In genomic region chr3:74897006-74897405, GRCh38 we compare ENCODE assay signal across 13 cellular contexts.
DNase-seq lines count a peak whose midpoint lies in the region; ATAC-seq and TF ChIP-seq lines count a peak whose summit lies in the region.
"Had no signal": no experiment of that assay in that cellular context is flagged by ENCODE, and none has a peak within 500 bp of the region (broad histone marks: within the 10 kb centered on the region; RNA-seq: fewer than 3 reads in every experiment).

No MANE protein-coding gene starts in this region.

- H3K4me1 ChIP-seq in prostate gland (replicated peaks): no peaks in the 10 kb centered on the region
- H3K4me1 ChIP-seq: heart right ventricle, upper lobe of left lung had no signal

- H3K27me3 ChIP-seq in prostate gland (replicated peaks; ENCODE audit: insufficient read depth): no peaks in the 10 kb centered on the region
- H3K27me3 ChIP-seq: heart right ventricle, upper lobe of left lung had no signal

- no peaks in the 10 kb centered on the region for H3K36me3 ChIP-seq in prostate gland
- H3K36me3 ChIP-seq: heart right ventricle, upper lobe of left lung had no signal

- H3K9me3 Mint-ChIP-seq in endothelial cell (ENCODE audit: unreplicated experiment): no peaks in the 10 kb centered on the region

- no peaks in the 10 kb centered on the region for H3K36me3 Mint-ChIP-seq in endothelial cell (ENCODE audit: low read depth, unreplicated experiment)

- no peak overlapping the region for H3K27ac ChIP-seq in prostate gland
- H3K27ac ChIP-seq: heart right ventricle, upper lobe of left lung had no signal

- TF ChIP-seq CTCF in endothelial cell (IDR thresholded peaks at IDR 0.05; ENCODE audit: unreplicated experiment) (peak; percentile 73), retinal pigment epithelial cell (conservative IDR thresholded peaks at IDR 0.05; ENCODE audit: low read depth, low read length) (peak; percentile 27), prostate gland (IDR thresholded peaks at IDR 0.05) (no peak)

- no peaks in the 10 kb centered on the region for H3K4me1 Mint-ChIP-seq in endothelial cell (ENCODE audit: unreplicated experiment)

- no peak overlapping the region for H3K27ac Mint-ChIP-seq in endothelial cell (ENCODE audit: unreplicated experiment)

- H3K27me3 Mint-ChIP-seq in endothelial cell (ENCODE audit: unreplicated experiment): no peaks in the 10 kb centered on the region

- H3K9me3 ChIP-seq in prostate gland: no peaks in the 10 kb centered on the region
- H3K9me3 ChIP-seq: heart right ventricle, upper lobe of left lung had no signal

- 78% methylated on average over 2 of the region's 2 CpGs for WGBS in prostate gland

- intact Hi-C loops in prostate gland (cut with DNase I): no loop called here

- H3K4me3 Mint-ChIP-seq in endothelial cell (ENCODE audit: unreplicated experiment): no peak overlapping the region

- peak; percentile 43 for DNase-seq in DMS53 (lab: John Stamatoyannopoulos, UW)
- no peak for DNase-seq in DMS53 treated with DMSO at 0.1 percent for 48 hours (lab: John Stamatoyannopoulos, UW; ENCODE audit: unreplicated experiment)
- peak; percentile 30 for DNase-seq in NCI-H748 treated with DMSO at 0.1 percent for 48 hours (lab: John Stamatoyannopoulos, UW)
- DNase-seq in endothelial cell (ENCODE audit: low spot score): peak; percentile 6
- no peak for DNase-seq in retinal pigment epithelial cell (ENCODE audit: low read depth)
- DNase-seq in NOMO-1 treated with dmso at 0.1 percent for 144 hours (lab: John Stamatoyannopoulos, UW; ENCODE audit: unreplicated experiment): no peak
- DNase-seq in prostate gland (ENCODE audit: low spot score): no peak
- DNase-seq: activated effector memory CD4-positive, alpha-beta T cell treated with Interleukin-2 at 50 U/mL for 16 hours; heart right ventricle; NCI-H1930; RPMI8226; upper lobe of left lung had no signal

- H3K4me3 ChIP-seq in retinal pigment epithelial cell (ENCODE audit: low read length) (no peak overlapping the region), prostate gland (no peak overlapping the region)
- H3K4me3 ChIP-seq: heart right ventricle, upper lobe of left lung had no signal

- ATAC-seq in HG02642 (IDR thresholded peaks at IDR 0.05; ENCODE audit: poor library complexity, unreplicated experiment): no peak
- ATAC-seq: heart right ventricle had no signal

- TF ChIP-seq POLR2A in prostate gland (IDR thresholded peaks at IDR 0.05): no peak

Comparison
In these comparisons a context has a peak if more than half of its experiments do, and no peak if none do; other contexts are left out.
1. DNase-seq: peak in DMS53 (single experiment), NCI-H748 treated with DMSO at 0.1 percent for 48 hours (single experiment) and endothelial cell (single experiment); none in DMS53 treated with DMSO at 0.1 percent for 48 hours (single experiment), retinal pigment epithelial cell (single experiment), NOMO-1 treated with dmso at 0.1 percent for 144 hours (single experiment) and prostate gland (single experiment).
2. CTCF ChIP-seq: peak in endothelial cell (single experiment) and retinal pigment epithelial cell (single experiment); none in prostate gland (0 of 4).